ENCODE assay signal across 8 cellular contexts in the genomic region with DNA sequence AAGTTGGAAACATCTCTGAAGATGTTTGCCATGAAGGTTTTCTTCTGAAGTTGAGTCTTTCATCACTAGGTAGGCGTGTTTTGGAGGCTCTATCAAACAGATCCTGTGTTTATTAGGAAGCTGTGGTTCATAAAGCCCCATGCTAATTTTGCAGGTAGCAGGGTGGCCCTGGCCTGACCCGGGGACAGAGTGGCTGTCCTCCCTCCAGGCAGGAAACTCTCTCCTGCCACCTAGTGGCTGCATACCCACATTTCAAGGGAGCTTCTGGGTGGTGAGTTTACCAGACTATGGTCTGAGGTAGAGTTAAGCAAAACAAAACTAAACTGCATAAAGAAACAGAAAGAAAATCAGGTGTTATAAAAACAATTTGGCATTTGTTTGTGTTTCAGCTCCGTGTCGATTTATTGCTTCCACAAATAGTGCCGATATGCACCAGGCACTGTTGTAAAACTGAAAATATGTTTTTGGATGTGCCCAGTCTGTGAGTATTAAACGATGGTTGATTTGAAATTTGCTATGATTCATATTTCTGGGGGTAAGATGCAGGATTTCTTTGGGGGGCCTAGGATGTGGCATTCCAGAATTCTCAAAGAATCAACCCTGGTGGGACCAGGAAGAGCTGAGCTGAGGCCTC. TPM values are rescaled to one million over a fixed set of nuclear protein-coding genes. Genes with fewer than 3 reads are reported as not detected.
A peak's percentile ranks its signal among the peaks of the same experiment; 100 is the strongest.
DNase-seq lines count a peak whose midpoint lies in the region; ATAC-seq, FAIRE-seq and TF ChIP-seq lines count a peak whose summit lies in the region.

No MANE protein-coding gene starts in this region.

- TF ChIP-seq EP300 in suprapubic skin (IDR thresholded peaks at IDR 0.05): no peak

- peak overlapping the region; percentile 21 for H3K27ac Mint-ChIP-seq in activated CD4-positive, alpha-beta T cell treated with anti-CD3 and anti-CD28 coated beads, Interleukin-2, amount 10 ng/mL, durations not matched to agents 24 days and 14 days
- H3K27ac Mint-ChIP-seq in naive thymus-derived CD8-positive, alpha-beta T cell: peak overlapping the region in 1 of 10 donors; percentile 39

- H3K4me3 ChIP-seq in effector memory CD4-positive, alpha-beta T cell (ENCODE audit: insufficient read depth, low read depth, low read length, poor library complexity, severe bottlenecking): no peak overlapping the region
- no peak overlapping the region for H3K4me3 ChIP-seq in suprapubic skin

- 55% methylated on average over 6 of the region's 6 CpGs for WGBS in suprapubic skin

- intact Hi-C loops in activated CD4-positive, alpha-beta T cell treated with anti-CD3 and anti-CD28 coated beads, Interleukin-2, amount 10 ng/mL, durations not matched to agents 24 days and 14 days (cut with micrococcal nuclease): loop anchor here (1.0 to 5.0 kb wide), 3 partner anchors 57 to 136 kb away; no protein-coding TSS in a partner anchor

- no peak for FAIRE-seq in D721Med (lab: Jason Lieb, UNC)

- DNase-seq in D721Med (ENCODE audit: insufficient read length, low spot score) (peak; percentile 45), NCI-H1048 (lab: John Stamatoyannopoulos, UW) (peak; percentile 8), suprapubic skin (ENCODE audit: low spot score in 2 of 2) (no peak)
- peak; percentile 94 for DNase-seq in activated CD4-positive, alpha-beta T cell treated with anti-CD3 and anti-CD28 coated beads, Interleukin-2, amount 10 ng/mL, durations not matched to agents 24 days and 14 days
- peak; percentile 29 to 45 (median 36) for DNase-seq in effector memory CD4-positive, alpha-beta T cell
- peak; percentile 15 to 73 (median 44) for DNase-seq in naive thymus-derived CD8-positive, alpha-beta T cell

- no peaks in the 10 kb centered on the region for H3K36me3 ChIP-seq in effector memory CD4-positive, alpha-beta T cell (ENCODE audit: control insufficient read depth, insufficient read depth, low read length)
- H3K36me3 ChIP-seq in suprapubic skin: no peaks in the 10 kb centered on the region

- H3K27me3 ChIP-seq in effector memory CD4-positive, alpha-beta T cell (replicated peaks; ENCODE audit: control insufficient read depth, insufficient read depth, low read length, poor library complexity, severe bottlenecking): no peaks in the 10 kb centered on the region
- H3K27me3 ChIP-seq in suprapubic skin: no peaks in the 10 kb centered on the region

- no peaks in the 10 kb centered on the region for H3K36me3 Mint-ChIP-seq in activated CD4-positive, alpha-beta T cell treated with anti-CD3 and anti-CD28 coated beads, Interleukin-2, amount 10 ng/mL, durations not matched to agents 24 days and 14 days (ENCODE audit: low read depth)
- H3K36me3 Mint-ChIP-seq in naive thymus-derived CD8-positive, alpha-beta T cell: no peaks in the 10 kb centered on the region

- no peaks in the 10 kb centered on the region for H3K27me3 Mint-ChIP-seq in activated CD4-positive, alpha-beta T cell treated with anti-CD3 and anti-CD28 coated beads, Interleukin-2, amount 10 ng/mL, durations not matched to agents 24 days and 14 days
- no peaks in the 10 kb centered on the region for H3K27me3 Mint-ChIP-seq in naive thymus-derived CD8-positive, alpha-beta T cell

- H3K9me3 Mint-ChIP-seq in activated CD4-positive, alpha-beta T cell treated with anti-CD3 and anti-CD28 coated beads, Interleukin-2, amount 10 ng/mL, durations not matched to agents 24 days and 14 days: no peaks in the 10 kb centered on the region
- H3K9me3 Mint-ChIP-seq in naive thymus-derived CD8-positive, alpha-beta T cell: no peaks in the 10 kb centered on the region

- POLR2A ChIA-PET in naive thymus-derived CD8-positive, alpha-beta T cell (lab: Charles Lee): no interaction called here

- no peaks in the 10 kb centered on the region for H3K4me1 ChIP-seq in effector memory CD4-positive, alpha-beta T cell (ENCODE audit: control insufficient read depth, insufficient read depth, low read length, poor library complexity, severe bottlenecking)
- H3K4me1 ChIP-seq in suprapubic skin: no peaks in the 10 kb centered on the region

- TF ChIP-seq POLR2A in suprapubic skin (IDR thresholded peaks at IDR 0.05): no peak

- H3K9me3 ChIP-seq in effector memory CD4-positive, alpha-beta T cell (ENCODE audit: control insufficient read depth, low read length): no peaks in the 10 kb centered on the region
- H3K9me3 ChIP-seq in suprapubic skin: no peaks in the 10 kb centered on the region

- H3K4me1 Mint-ChIP-seq in activated CD4-positive, alpha-beta T cell treated with anti-CD3 and anti-CD28 coated beads, Interleukin-2, amount 10 ng/mL, durations not matched to agents 24 days and 14 days: peaks cover 26% of the 10 kb centered on the region
- peaks cover 2 to 24% (median 8%) of the 10 kb centered on the region in 4 donors for H3K4me1 Mint-ChIP-seq in naive thymus-derived CD8-positive, alpha-beta T cell

- ATAC-seq in GM21619 (IDR thresholded peaks at IDR 0.05; ENCODE audit: unreplicated experiment) (peak; percentile 51), GM21515 (IDR thresholded peaks at IDR 0.05; ENCODE audit: unreplicated experiment) (no peak)
- peak; percentile 57 to 59 for ATAC-seq in naive thymus-derived CD8-positive, alpha-beta T cell

- peak overlapping the region; percentile 22 for H3K4me3 Mint-ChIP-seq in activated CD4-positive, alpha-beta T cell treated with anti-CD3 and anti-CD28 coated beads, Interleukin-2, amount 10 ng/mL, durations not matched to agents 24 days and 14 days
- H3K4me3 Mint-ChIP-seq in naive thymus-derived CD8-positive, alpha-beta T cell: no peak overlapping the region

- H3K27ac ChIP-seq in effector memory CD4-positive, alpha-beta T cell (ENCODE audit: insufficient read depth, low read length, poor library complexity, severe bottlenecking): no peak overlapping the region
- no peak overlapping the region for H3K27ac ChIP-seq in suprapubic skin

- TF ChIP-seq CTCF in D721Med (IDR thresholded peaks at IDR 0.05; ENCODE audit: insufficient read depth, missing control alignments): peak; percentile 64
- peak; percentile 21 to 53 for TF ChIP-seq CTCF in suprapubic skin (IDR thresholded peaks at IDR 0.05)

RNA-seq across cellular contexts. Expression of gene IL37, which starts 26.0 kb away (rescaled TPM):
- not detected in 2 replicates for total RNA-seq in activated CD4-positive, alpha-beta T cell treated with anti-CD3 and anti-CD28 coated beads, Interleukin-2, amount 10 ng/mL, durations not matched to agents 24 days and 14 days
- not detected for total RNA-seq in naive thymus-derived CD8-positive, alpha-beta T cell
- polyA plus RNA-seq in naive thymus-derived CD8-positive, alpha-beta T cell: not detected
- 100 to 1,000 TPM in 3 of 4 donors, 1 to 10 TPM in 1; 7.2 to 133 (median 124) TPM for total RNA-seq in suprapubic skin

RNA-seq across cellular contexts. Expression of gene IL1B, which starts 48.4 kb away (rescaled TPM):
- 0.33 and 0.92 TPM in 2 replicates for total RNA-seq in activated CD4-positive, alpha-beta T cell treated with anti-CD3 and anti-CD28 coated beads, Interleukin-2, amount 10 ng/mL, durations not matched to agents 24 days and 14 days
- total RNA-seq in naive thymus-derived CD8-positive, alpha-beta T cell: not detected
- polyA plus RNA-seq in naive thymus-derived CD8-positive, alpha-beta T cell: not detected
- total RNA-seq in suprapubic skin: 1 to 10 TPM in 1 of 4 donors, not detected in 3; 1.2 TPM

Comparison
In these comparisons a context has a peak if more than half of its experiments do, and no peak if none do; other contexts are left out.
1. DNase-seq: peak in D721Med (single experiment), NCI-H1048 (single experiment), activated CD4-positive, alpha-beta T cell treated with anti-CD3 and anti-CD28 coated beads, Interleukin-2, amount 10 ng/mL, durations not matched to agents 24 days and 14 days (single experiment), effector memory CD4-positive, alpha-beta T cell (3 of 3) and naive thymus-derived CD8-positive, alpha-beta T cell (10 of 10); none in suprapubic skin (0 of 2).